17 cellular contexts compared by ENCODE assay signal in the genomic region with DNA sequence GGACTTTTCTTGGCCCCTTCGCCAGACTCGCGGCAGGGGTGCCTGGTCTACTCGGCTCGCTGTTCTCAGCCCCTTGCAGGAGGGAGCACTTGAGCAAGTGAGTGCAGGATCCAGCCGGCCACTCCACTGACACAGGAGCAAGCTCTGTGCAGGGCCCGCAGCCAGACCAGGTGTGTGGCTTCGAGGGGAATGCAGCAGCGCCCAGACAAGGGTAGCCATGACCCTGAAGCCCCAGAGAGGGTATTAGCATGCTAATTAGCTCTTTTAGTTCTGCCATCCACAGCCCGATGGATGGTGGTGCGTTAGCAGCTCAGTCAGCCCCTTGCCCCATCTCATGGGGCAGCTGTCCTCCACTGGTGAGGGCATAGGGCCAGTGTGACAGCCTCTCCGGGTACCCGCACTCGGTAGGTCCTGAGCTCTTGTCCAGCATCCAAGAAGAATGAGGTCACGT.
DNase-seq lines count a peak whose midpoint lies in the region; ATAC-seq, FAIRE-seq and TF ChIP-seq lines count a peak whose summit lies in the region.
"Had no signal": no experiment of that assay in that cellular context is flagged by ENCODE, and none has a peak within 500 bp of the region (broad histone marks: within the 10 kb centered on the region; RNA-seq: fewer than 3 reads in every experiment).

No MANE protein-coding gene starts in this region.

- TF ChIP-seq CTCF in lung (IDR thresholded peaks at IDR 0.05; ENCODE audit: control extremely low read depth, extremely low read depth) (no peak), thoracic aorta (IDR thresholded peaks at IDR 0.05) (no peak)

- H3K9ac ChIP-seq in adipocyte (ENCODE audit: low read length), result peak overlapping the region; percentile 64

- POLR2A ChIA-PET in activated CD4-positive, alpha-beta memory T cell treated with anti-CD3 and anti-CD28 coated beads, Interleukin-2, amount 10 ng/mL, durations not matched to agents 7 days and 5 days (lab: Charles Lee), result no interaction called here
- POLR2A ChIA-PET in activated CD4-positive, alpha-beta memory T cell treated with anti-CD3 and anti-CD28 coated beads for 36 hours (lab: Charles Lee), result no interaction called here

- CTCF ChIA-PET in activated CD4-positive, alpha-beta memory T cell treated with anti-CD3 and anti-CD28 coated beads, Interleukin-2, amount 10 ng/mL, durations not matched to agents 7 days and 5 days (lab: Charles Lee), result no interaction called here
- CTCF ChIA-PET in activated CD4-positive, alpha-beta memory T cell treated with anti-CD3 and anti-CD28 coated beads for 36 hours (lab: Charles Lee), result no interaction called here

- WGBS in lung, 2 donors, result 93 to 95% methylated on average over 15 of the region's 15 CpGs

- no peaks in the 10 kb centered on the region for H3K9me3 Mint-ChIP-seq in activated CD4-positive, alpha-beta memory T cell treated with anti-CD3 and anti-CD28 coated beads, Interleukin-2, amount 10 ng/mL, durations not matched to agents 7 days and 5 days
- H3K9me3 Mint-ChIP-seq in activated CD4-positive, alpha-beta memory T cell treated with anti-CD3 and anti-CD28 coated beads for 36 hours, result peaks cover 5% of the 10 kb centered on the region

- H3K27me3 ChIP-seq in adipocyte (replicated peaks; ENCODE audit: control insufficient read depth, insufficient read depth, low read length), result no peaks in the 10 kb centered on the region
- no peaks in the 10 kb centered on the region for H3K27me3 ChIP-seq in lung (ENCODE audit: control insufficient read depth, insufficient read depth)
- no peaks in the 10 kb centered on the region for H3K27me3 ChIP-seq in thoracic aorta (replicated peaks; ENCODE audit: insufficient read depth)
- H3K27me3 ChIP-seq: esophagus squamous epithelium had no signal

- H3K27me3 Mint-ChIP-seq in activated CD4-positive, alpha-beta memory T cell treated with anti-CD3 and anti-CD28 coated beads, Interleukin-2, amount 10 ng/mL, durations not matched to agents 7 days and 5 days, result no peaks in the 10 kb centered on the region
- H3K27me3 Mint-ChIP-seq in activated CD4-positive, alpha-beta memory T cell treated with anti-CD3 and anti-CD28 coated beads for 36 hours, result peaks cover 3% of the 10 kb centered on the region

- H3K9me3 ChIP-seq in adipocyte (ENCODE audit: control insufficient read depth, low read length) (no peaks in the 10 kb centered on the region), lung (ENCODE audit: control insufficient read depth in 2 of 2, insufficient read depth in 1 of 2, low read length in 1 of 2) (peaks cover 0 to 8% of the 10 kb centered on the region in 2 donors), thoracic aorta (no peaks in the 10 kb centered on the region)
- H3K9me3 ChIP-seq: esophagus squamous epithelium had no signal

- no peaks in the 10 kb centered on the region for H3K4me1 Mint-ChIP-seq in activated CD4-positive, alpha-beta memory T cell treated with anti-CD3 and anti-CD28 coated beads, Interleukin-2, amount 10 ng/mL, durations not matched to agents 7 days and 5 days
- H3K4me1 Mint-ChIP-seq in activated CD4-positive, alpha-beta memory T cell treated with anti-CD3 and anti-CD28 coated beads for 36 hours (ENCODE audit: low read depth), result no peaks in the 10 kb centered on the region
- H3K4me1 Mint-ChIP-seq: CD4-positive, alpha-beta memory T cell had no signal

- no peaks in the 10 kb centered on the region for H3K36me3 ChIP-seq in adipocyte (ENCODE audit: control insufficient read depth, insufficient read depth, low read length, severe bottlenecking)
- no peaks in the 10 kb centered on the region for H3K36me3 ChIP-seq in lung (ENCODE audit: control insufficient read depth in 2 of 2, insufficient read depth in 2 of 2, low read length in 2 of 2)
- no peaks in the 10 kb centered on the region for H3K36me3 ChIP-seq in thoracic aorta
- H3K36me3 ChIP-seq: esophagus squamous epithelium had no signal

- ATAC-seq in lung (ENCODE audit: insufficient read depth, low FRiP score) (no peak), thoracic aorta (ENCODE audit: insufficient number of reproducible peaks, low FRiP score, low read depth) (no peak)
- ATAC-seq: activated T-cell treated with anti-CD3 and anti-CD28 coated beads, Interleukin-2, amount 50 U/mL, for 72 hours; left colon had no signal

- no peaks in the 10 kb centered on the region for H3K36me3 Mint-ChIP-seq in activated CD4-positive, alpha-beta memory T cell treated with anti-CD3 and anti-CD28 coated beads, Interleukin-2, amount 10 ng/mL, durations not matched to agents 7 days and 5 days (ENCODE audit: low read depth)
- H3K36me3 Mint-ChIP-seq in activated CD4-positive, alpha-beta memory T cell treated with anti-CD3 and anti-CD28 coated beads for 36 hours, result no peaks in the 10 kb centered on the region
- H3K36me3 Mint-ChIP-seq: CD4-positive, alpha-beta memory T cell had no signal

- intact Hi-C loops in activated CD4-positive, alpha-beta memory T cell treated with anti-CD3 and anti-CD28 coated beads for 36 hours (cut with micrococcal nuclease), result no loop called here

- no peak for FAIRE-seq in GM19239 (lab: Jason Lieb, UNC)

- DNase-seq in activated CD4-positive, alpha-beta memory T cell treated with anti-CD3 and anti-CD28 coated beads, Interleukin-2, amount 10 ng/mL, durations not matched to agents 7 days and 5 days, result peak; percentile 4
- no peak for DNase-seq in activated CD4-positive, alpha-beta memory T cell treated with anti-CD3 and anti-CD28 coated beads for 36 hours
- DNase-seq in adipocyte (ENCODE audit: low read depth) (no peak), lung (ENCODE audit: low spot score) (peak; percentile 23), thoracic aorta (ENCODE audit: low spot score) (no peak), GM19239 (ENCODE audit: insufficient read length, low spot score) (no peak), NOMO-1 treated with dmso at 0.1 percent for 144 hours (lab: John Stamatoyannopoulos, UW; ENCODE audit: unreplicated experiment) (no peak), cerebellar cortex (ENCODE audit: low spot score) (no peak)
- DNase-seq: activated CD4-positive, alpha-beta T cell treated with anti-CD3 and anti-CD28 coated beads for 4 hours; activated T-cell treated with anti-CD3 and anti-CD28 coated beads, Interleukin-2, amount 50 U/mL, for 72 hours; CD4-positive, alpha-beta memory T cell; esophagus squamous epithelium; hypothalamus; NCI-H2171; nephron progenitor cell had no signal

- H3K27ac ChIP-seq in lung (ENCODE audit: low read depth in 1 of 2, low read length in 1 of 2) (no peak overlapping the region), thoracic aorta (peak overlapping the region; percentile 91 to 93)
- H3K27ac ChIP-seq: 22Rv1 had no signal

- no peak overlapping the region for H3K4me3 Mint-ChIP-seq in activated CD4-positive, alpha-beta memory T cell treated with anti-CD3 and anti-CD28 coated beads, Interleukin-2, amount 10 ng/mL, durations not matched to agents 7 days and 5 days
- no peak overlapping the region for H3K4me3 Mint-ChIP-seq in activated CD4-positive, alpha-beta memory T cell treated with anti-CD3 and anti-CD28 coated beads for 36 hours
- H3K4me3 Mint-ChIP-seq: activated T-cell treated with anti-CD3 and anti-CD28 coated beads, Interleukin-2, amount 50 U/mL, for 72 hours; CD4-positive, alpha-beta memory T cell; nephron progenitor cell had no signal

- peaks cover 29% of the 10 kb centered on the region for H3K4me1 ChIP-seq in adipocyte (ENCODE audit: control insufficient read depth, insufficient read depth, low read length)
- H3K4me1 ChIP-seq in lung (ENCODE audit: control insufficient read depth in 2 of 2, insufficient read depth in 2 of 2, low read length in 2 of 2), result peaks cover 0 to 4% of the 10 kb centered on the region in 2 donors
- H3K4me1 ChIP-seq in thoracic aorta (ENCODE audit: control insufficient read depth in 1 of 2, low read depth in 2 of 2), result peaks cover 24 to 48% of the 10 kb centered on the region in 2 donors

- no peak overlapping the region for H3K27ac Mint-ChIP-seq in activated CD4-positive, alpha-beta memory T cell treated with anti-CD3 and anti-CD28 coated beads, Interleukin-2, amount 10 ng/mL, durations not matched to agents 7 days and 5 days
- H3K27ac Mint-ChIP-seq in activated CD4-positive, alpha-beta memory T cell treated with anti-CD3 and anti-CD28 coated beads for 36 hours, result no peak overlapping the region
- H3K27ac Mint-ChIP-seq: activated T-cell treated with anti-CD3 and anti-CD28 coated beads, Interleukin-2, amount 50 U/mL, for 72 hours; CD4-positive, alpha-beta memory T cell; nephron progenitor cell had no signal

- peak overlapping the region; percentile 3 for H3K4me3 ChIP-seq in adipocyte (ENCODE audit: low read length)
- H3K4me3 ChIP-seq in lung, result no peak overlapping the region
- H3K4me3 ChIP-seq in thoracic aorta, result no peak overlapping the region
- H3K4me3 ChIP-seq: esophagus squamous epithelium had no signal

Comparison
In these comparisons a context has a peak if more than half of its experiments do, and no peak if none do; other contexts are left out.
1. DNase-seq: peak in activated CD4-positive, alpha-beta memory T cell treated with anti-CD3 and anti-CD28 coated beads, Interleukin-2, amount 10 ng/mL, durations not matched to agents 7 days and 5 days (single experiment) and lung (single experiment); none in activated CD4-positive, alpha-beta memory T cell treated with anti-CD3 and anti-CD28 coated beads for 36 hours (single experiment), adipocyte (single experiment), thoracic aorta (single experiment), GM19239 (single experiment), NOMO-1 treated with dmso at 0.1 percent for 144 hours (single experiment) and cerebellar cortex (single experiment).
2. H3K27ac ChIP-seq: peak in thoracic aorta (2 of 2); none in lung (0 of 2).